14 cellular contexts compared by ENCODE assay signal in genomic region chr14:97707603-97708002, GRCh38.
DNase-seq lines count a peak whose midpoint lies in the region; ATAC-seq lines count a peak whose summit lies in the region.
"Had no signal": no experiment of that assay in that cellular context is flagged by ENCODE, and none has a peak within 500 bp of the region (broad histone marks: within the 10 kb centered on the region; RNA-seq: fewer than 3 reads in every experiment).

No MANE protein-coding gene starts in this region.

- DNase-seq in stimulated activated CD4-positive, alpha-beta T cell treated with anti-CD3 and anti-CD28 coated beads, Interleukin-15, amount 100 ng/mL, for 24 hours = peak; percentile 18
- no peak for DNase-seq in stimulated activated CD4-positive, alpha-beta T cell treated with anti-CD3 and anti-CD28 coated beads, Interleukin-12 subunit alpha, Interleukin-12 subunit beta, amount 100 ng/mL, for 4 hours
- DNase-seq in NCI-H69 (lab: John Stamatoyannopoulos, UW) (peak; percentile 40), NCI-H774 (lab: John Stamatoyannopoulos, UW) (no peak), DMS153 (lab: John Stamatoyannopoulos, UW) (no peak), NCI-H146 (lab: John Stamatoyannopoulos, UW) (no peak)
- DNase-seq in central memory CD8-positive, alpha-beta T cell (ENCODE audit: low spot score in 2 of 2) = peak in 1 of 2 donors; percentile 33
- no peak for DNase-seq in NK-92 treated with Interleukin-12 subunit alpha and Interleukin-12 subunit beta, amount 100 ng/mL, for 24 hours (lab: John Stamatoyannopoulos, UW)
- DNase-seq: AML-193; amniotic stem cell; NCI-H2029; OCI-M1; stimulated activated naive CD4-positive, alpha-beta T cell treated with Interleukin-2 at 50 U/mL for 16 hours had no signal

- H3K9me3 Mint-ChIP-seq in central memory CD8-positive, alpha-beta T cell = no peaks in the 10 kb centered on the region

- ATAC-seq in central memory CD8-positive, alpha-beta T cell (replicated peaks; ENCODE audit: extremely low read depth, poor library complexity, severe bottlenecking) = peak; percentile 30

- peak overlapping the region; percentile 76 for H3K4me3 Mint-ChIP-seq in central memory CD8-positive, alpha-beta T cell

- H3K36me3 Mint-ChIP-seq in central memory CD8-positive, alpha-beta T cell (ENCODE audit: insufficient read depth) = peaks cover 9% of the 10 kb centered on the region

- H3K27ac Mint-ChIP-seq in central memory CD8-positive, alpha-beta T cell (ENCODE audit: low read depth) = peak overlapping the region; percentile 82
- H3K27ac Mint-ChIP-seq: progenitor cell of endocrine pancreas had no signal

- H3K4me1 Mint-ChIP-seq in central memory CD8-positive, alpha-beta T cell = peaks cover 95% of the 10 kb centered on the region

- no peaks in the 10 kb centered on the region for H3K27me3 Mint-ChIP-seq in central memory CD8-positive, alpha-beta T cell

Comparison
In these comparisons a context has a peak if more than half of its experiments do, and no peak if none do; other contexts are left out.
1. DNase-seq: peak in stimulated activated CD4-positive, alpha-beta T cell treated with anti-CD3 and anti-CD28 coated beads, Interleukin-15, amount 100 ng/mL, for 24 hours (single experiment) and NCI-H69 (single experiment); none in stimulated activated CD4-positive, alpha-beta T cell treated with anti-CD3 and anti-CD28 coated beads, Interleukin-12 subunit alpha, Interleukin-12 subunit beta, amount 100 ng/mL, for 4 hours (single experiment), NCI-H774 (single experiment), DMS153 (single experiment), NCI-H146 (single experiment) and NK-92 treated with Interleukin-12 subunit alpha and Interleukin-12 subunit beta, amount 100 ng/mL, for 24 hours (single experiment).